In genomic region chr20:25854666-25855065, GRCh38 we compare ENCODE assay signal across 7 cellular contexts.
DNase-seq lines count a peak whose midpoint lies in the region; ATAC-seq and TF ChIP-seq lines count a peak whose summit lies in the region.
"Not testable (repeated sequence)": the region's sequence is repeated elsewhere in the genome, so short reads cannot be mapped to it uniquely, and the experiment has no call there.

No MANE protein-coding gene starts in this region.

- H2AFZ ChIP-seq in PC-3 (ENCODE audit: low read length): peak overlapping the region; percentile 86; the same call in 1 of the 2 replicates

- not testable (repeated sequence) for DNase-seq in CD8-positive, alpha-beta memory T cell; PC-3; activated CD8-positive, alpha-beta T cell treated with anti-CD3 and anti-CD28 coated beads for 36 hours; activated naive CD8-positive, alpha-beta T cell treated with anti-CD3 and anti-CD28 coated beads for 36 hours; heart right ventricle; natural killer cell

- CTCF ChIA-PET in CD8-positive, alpha-beta memory T cell (lab: Charles Lee); PC-3 (lab: Charles Lee); activated CD8-positive, alpha-beta T cell treated with anti-CD3 and anti-CD28 coated beads for 36 hours (lab: Charles Lee): not testable (repeated sequence)

- POLR2A ChIA-PET in CD8-positive, alpha-beta memory T cell (lab: Charles Lee); PC-3 (lab: Charles Lee; ENCODE audit: unreplicated experiment); activated CD8-positive, alpha-beta T cell treated with anti-CD3 and anti-CD28 coated beads for 36 hours (lab: Charles Lee): not testable (repeated sequence)

- H4K20me1 ChIP-seq in PC-3 (ENCODE audit: low read length): not testable (repeated sequence)

- peak overlapping the region; percentile 71 for H3K4me2 ChIP-seq in PC-3 (ENCODE audit: low read length)

- H3K4me1 Mint-ChIP-seq in CD8-positive, alpha-beta memory T cell: peaks cover 30 to 40% (median 36%) of the 10 kb centered on the region in 3 donors
- H3K4me1 Mint-ChIP-seq in activated CD8-positive, alpha-beta T cell treated with anti-CD3 and anti-CD28 coated beads for 36 hours (ENCODE audit: low read depth): peaks cover 19% of the 10 kb centered on the region
- H3K4me1 Mint-ChIP-seq in activated naive CD8-positive, alpha-beta T cell treated with anti-CD3 and anti-CD28 coated beads for 36 hours: peaks cover 13% of the 10 kb centered on the region
- peaks cover 35 to 42% of the 10 kb centered on the region in 2 donors for H3K4me1 Mint-ChIP-seq in natural killer cell

- H3K79me2 ChIP-seq in PC-3 (ENCODE audit: low read length): not testable (repeated sequence)

- WGBS in heart right ventricle, 2 donors: 92 to 93% methylated on average over 11 of the region's 11 CpGs

- not testable (repeated sequence) for H3K9ac ChIP-seq in PC-3 (ENCODE audit: low read length)
- peak overlapping the region in 1 of 3 donors; percentile 86 for H3K9ac ChIP-seq in skeletal muscle tissue (ENCODE audit: low read depth in 1 of 3, low read length in 3 of 3)

- not testable (repeated sequence) for H3K4me1 ChIP-seq in CD8-positive, alpha-beta memory T cell (ENCODE audit: insufficient read depth, low read length); PC-3 (ENCODE audit: insufficient read depth, low read length)
- peaks cover 0 to 35% (median 6%) of the 10 kb centered on the region in 9 donors for H3K4me1 ChIP-seq in heart right ventricle
- H3K4me1 ChIP-seq in skeletal muscle tissue (ENCODE audit: control insufficient read depth in 3 of 3, insufficient read depth in 3 of 3, low read length in 3 of 3): peaks cover 7 to 37% (median 20%) of the 10 kb centered on the region in 3 donors

- not testable (repeated sequence) for H3K9me2 ChIP-seq in PC-3 (replicated peaks; ENCODE audit: low read length)

- peaks cover 11% of the 10 kb centered on the region for H3K27me3 ChIP-seq in CD8-positive, alpha-beta memory T cell (ENCODE audit: insufficient read depth, low read length, poor library complexity, severe bottlenecking)
- not testable (repeated sequence) for H3K27me3 ChIP-seq in PC-3 (ENCODE audit: low read length); skeletal muscle tissue (ENCODE audit: control insufficient read depth in 3 of 3, insufficient read depth in 3 of 3, low read length in 3 of 3)
- peaks cover 0 to 16% (median 2%) of the 10 kb centered on the region in 7 donors for H3K27me3 ChIP-seq in heart right ventricle

- intact Hi-C loops in PC-3 (cut with micrococcal nuclease); activated CD8-positive, alpha-beta T cell treated with anti-CD3 and anti-CD28 coated beads for 36 hours (cut with micrococcal nuclease); heart right ventricle (cut with DNase I); natural killer cell (cut with micrococcal nuclease): not testable (repeated sequence)

- H3K4me3 Mint-ChIP-seq in CD8-positive, alpha-beta memory T cell: peak overlapping the region; percentile 40 to 95 (median 86)
- H3K4me3 Mint-ChIP-seq in activated CD8-positive, alpha-beta T cell treated with anti-CD3 and anti-CD28 coated beads for 36 hours: peak overlapping the region; percentile 80
- H3K4me3 Mint-ChIP-seq in activated naive CD8-positive, alpha-beta T cell treated with anti-CD3 and anti-CD28 coated beads for 36 hours: peak overlapping the region; percentile 83
- peak overlapping the region; percentile 91 for H3K4me3 Mint-ChIP-seq in natural killer cell

- not testable (repeated sequence) for H3K27ac ChIP-seq in CD8-positive, alpha-beta memory T cell (ENCODE audit: low read depth, low read length); PC-3 (ENCODE audit: low read length); heart right ventricle; skeletal muscle tissue (ENCODE audit: low read depth, low read length)

- TF ChIP-seq CTCF in PC-3 (conservative IDR thresholded peaks at IDR 0.05; ENCODE audit: low read depth, low read length); activated CD8-positive, alpha-beta T cell treated with anti-CD3 and anti-CD28 coated beads for 36 hours (IDR thresholded peaks at IDR 0.05); heart right ventricle (IDR thresholded peaks at IDR 0.05); natural killer cell (IDR thresholded peaks at IDR 0.05): not testable (repeated sequence)

- not testable (repeated sequence) for H3K36me3 Mint-ChIP-seq in CD8-positive, alpha-beta memory T cell; activated CD8-positive, alpha-beta T cell treated with anti-CD3 and anti-CD28 coated beads for 36 hours (ENCODE audit: low read depth); activated naive CD8-positive, alpha-beta T cell treated with anti-CD3 and anti-CD28 coated beads for 36 hours; natural killer cell

- H3K9me3 Mint-ChIP-seq in CD8-positive, alpha-beta memory T cell; activated CD8-positive, alpha-beta T cell treated with anti-CD3 and anti-CD28 coated beads for 36 hours; activated naive CD8-positive, alpha-beta T cell treated with anti-CD3 and anti-CD28 coated beads for 36 hours; natural killer cell: not testable (repeated sequence)

- H3K4me3 ChIP-seq in CD8-positive, alpha-beta memory T cell (ENCODE audit: low read length): not testable (repeated sequence)
- peak overlapping the region; percentile 67 for H3K4me3 ChIP-seq in PC-3 (ENCODE audit: low read length)
- peak overlapping the region in 6 of 10 donors; percentile 42 to 80 (median 64) for H3K4me3 ChIP-seq in heart right ventricle
- H3K4me3 ChIP-seq in skeletal muscle tissue (ENCODE audit: low read length in 3 of 3): peak overlapping the region; percentile 79 to 88 (median 86)

- ATAC-seq in PC-3; activated CD8-positive, alpha-beta T cell treated with anti-CD3 and anti-CD28 coated beads for 36 hours; heart right ventricle; natural killer cell: not testable (repeated sequence)

- not testable (repeated sequence) for BruUV-seq in PC-3 (replicated peaks; lab: Mats Ljungman, UMichigan)

- peaks cover 50 to 54% of the 10 kb centered on the region in 2 donors for H3K27me3 Mint-ChIP-seq in CD8-positive, alpha-beta memory T cell
- H3K27me3 Mint-ChIP-seq in activated CD8-positive, alpha-beta T cell treated with anti-CD3 and anti-CD28 coated beads for 36 hours: peaks cover 47% of the 10 kb centered on the region
- H3K27me3 Mint-ChIP-seq in activated naive CD8-positive, alpha-beta T cell treated with anti-CD3 and anti-CD28 coated beads for 36 hours: peaks cover 64% of the 10 kb centered on the region
- peaks cover 21 to 23% of the 10 kb centered on the region in 2 donors for H3K27me3 Mint-ChIP-seq in natural killer cell (ENCODE audit: low read depth in 2 of 2)

- not testable (repeated sequence) for H3K27ac Mint-ChIP-seq in CD8-positive, alpha-beta memory T cell; activated CD8-positive, alpha-beta T cell treated with anti-CD3 and anti-CD28 coated beads for 36 hours; activated naive CD8-positive, alpha-beta T cell treated with anti-CD3 and anti-CD28 coated beads for 36 hours
- peak overlapping the region in 1 of 2 donors; percentile 79 for H3K27ac Mint-ChIP-seq in natural killer cell

- not testable (repeated sequence) for H3K36me3 ChIP-seq in CD8-positive, alpha-beta memory T cell (ENCODE audit: insufficient read depth, low read length); PC-3 (ENCODE audit: low read depth, low read length); heart right ventricle; skeletal muscle tissue (ENCODE audit: control insufficient read depth in 3 of 3, insufficient read depth in 3 of 3, low read length in 3 of 3)

- not testable (repeated sequence) for H3K9me3 ChIP-seq in CD8-positive, alpha-beta memory T cell (ENCODE audit: low read length); PC-3 (ENCODE audit: low read length); heart right ventricle; skeletal muscle tissue (ENCODE audit: control insufficient read depth in 3 of 3, low read length in 3 of 3)

- not testable (repeated sequence) for H3F3A ChIP-seq in PC-3 (ENCODE audit: low read length, unreplicated experiment)
